In the genomic region with DNA sequence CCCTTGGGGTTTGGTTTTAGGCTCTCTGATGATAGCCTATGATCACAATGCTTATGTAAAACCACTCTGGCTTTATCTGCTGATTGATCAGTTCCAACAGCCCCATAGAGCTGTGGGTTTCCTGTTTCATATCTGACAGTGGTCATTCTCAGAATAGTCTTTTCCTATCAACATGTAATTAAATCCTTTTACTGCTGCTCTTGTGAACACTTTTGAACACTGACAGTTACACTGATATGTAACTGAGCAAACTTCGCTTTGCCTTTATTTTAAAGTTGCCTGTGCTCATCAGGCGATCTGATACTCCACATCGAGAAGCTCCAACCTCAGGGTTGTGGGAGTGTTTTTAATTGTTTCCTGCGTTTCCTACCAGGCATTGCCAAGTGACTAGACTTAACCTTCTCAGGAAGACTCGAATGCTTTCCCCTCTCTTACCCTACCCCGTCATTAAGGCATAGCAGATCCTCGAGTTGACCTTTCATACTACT, we compare ENCODE assay signal across 19 cellular contexts. TPM values are rescaled to one million over a fixed set of nuclear protein-coding genes. Genes with fewer than 3 reads are reported as not detected.
DNase-seq lines count a peak whose midpoint lies in the region; ATAC-seq and TF ChIP-seq lines count a peak whose summit lies in the region.
"Had no signal": no experiment of that assay in that cellular context is flagged by ENCODE, and none has a peak within 500 bp of the region (broad histone marks: within the 10 kb centered on the region; RNA-seq: fewer than 3 reads in every experiment).

No MANE protein-coding gene starts in this region.

- H3K36me3 ChIP-seq in CD8-positive, alpha-beta T cell (ENCODE audit: insufficient read depth, low read length), result no peaks in the 10 kb centered on the region
- no peaks in the 10 kb centered on the region for H3K36me3 ChIP-seq in KOPT-K1 (ENCODE audit: insufficient read depth, low read length)
- H3K36me3 ChIP-seq in mucosa of descending colon (ENCODE audit: low read depth), result no peaks in the 10 kb centered on the region
- H3K36me3 ChIP-seq in ascending aorta, result no peaks in the 10 kb centered on the region
- H3K36me3 ChIP-seq: transverse colon had no signal

- peaks cover 21% of the 10 kb centered on the region for H3K36me3 Mint-ChIP-seq in CD8-positive, alpha-beta T cell
- H3K36me3 Mint-ChIP-seq in activated CD8-positive, alpha-beta T cell treated with anti-CD3 and anti-CD28 coated beads for 36 hours (ENCODE audit: low read depth), result peaks cover 11% of the 10 kb centered on the region

- H3K4me3 Mint-ChIP-seq in CD8-positive, alpha-beta T cell, result peak overlapping the region; percentile 12
- H3K4me3 Mint-ChIP-seq in activated CD8-positive, alpha-beta T cell treated with anti-CD3 and anti-CD28 coated beads for 36 hours, result no peak overlapping the region
- H3K4me3 Mint-ChIP-seq: CD14-positive monocyte had no signal

- peaks cover 7% of the 10 kb centered on the region for H3K9me3 Mint-ChIP-seq in CD8-positive, alpha-beta T cell
- H3K9me3 Mint-ChIP-seq in activated CD8-positive, alpha-beta T cell treated with anti-CD3 and anti-CD28 coated beads for 36 hours, result peaks cover 2% of the 10 kb centered on the region

- POLR2A ChIA-PET in CD8-positive, alpha-beta T cell (lab: Charles Lee), result no interaction called here
- POLR2A ChIA-PET in activated CD8-positive, alpha-beta T cell treated with anti-CD3 and anti-CD28 coated beads for 36 hours (lab: Charles Lee), result no interaction called here

- H3K27ac Mint-ChIP-seq in CD8-positive, alpha-beta T cell, result peak overlapping the region; percentile 66
- peak overlapping the region; percentile 57 for H3K27ac Mint-ChIP-seq in activated CD8-positive, alpha-beta T cell treated with anti-CD3 and anti-CD28 coated beads for 36 hours

- CTCF ChIA-PET in CD8-positive, alpha-beta T cell (lab: Charles Lee), result no interaction called here
- CTCF ChIA-PET in activated CD8-positive, alpha-beta T cell treated with anti-CD3 and anti-CD28 coated beads for 36 hours (lab: Charles Lee), result no interaction called here

- H3K9me3 ChIP-seq in CD8-positive, alpha-beta T cell (ENCODE audit: low read length), result no peaks in the 10 kb centered on the region
- H3K9me3 ChIP-seq in KOPT-K1 (ENCODE audit: insufficient read depth, low read length, poor library complexity, severe bottlenecking) (no peaks in the 10 kb centered on the region), mucosa of descending colon (no peaks in the 10 kb centered on the region), ascending aorta (no peaks in the 10 kb centered on the region)
- H3K9me3 ChIP-seq: transverse colon had no signal

- H3K4me1 Mint-ChIP-seq in CD8-positive, alpha-beta T cell (ENCODE audit: low read depth), result peaks cover 12% of the 10 kb centered on the region
- peaks cover 13% of the 10 kb centered on the region for H3K4me1 Mint-ChIP-seq in activated CD8-positive, alpha-beta T cell treated with anti-CD3 and anti-CD28 coated beads for 36 hours (ENCODE audit: low read depth)

- intact Hi-C loops in CD8-positive, alpha-beta T cell (cut with DNase I, micrococcal nuclease), result loop anchor here in 1 of 2 experiments (10.0 kb wide), 1 partner anchor 134 kb away; no protein-coding TSS in a partner anchor
- intact Hi-C loops in activated CD8-positive, alpha-beta T cell treated with anti-CD3 and anti-CD28 coated beads for 36 hours (cut with micrococcal nuclease), result no loop called here
- intact Hi-C loops in mucosa of descending colon (cut with DNase I, micrococcal nuclease) (no loop called here), ascending aorta (cut with DNase I) (no loop called here)

- no peak for DNase-seq in CD8-positive, alpha-beta T cell
- DNase-seq in activated CD8-positive, alpha-beta T cell treated with anti-CD3 and anti-CD28 coated beads for 36 hours, result peak; percentile 16
- DNase-seq in mucosa of descending colon (no peak), ascending aorta (ENCODE audit: low spot score in 2 of 2) (no peak), coronary artery (ENCODE audit: low spot score) (no peak)
- DNase-seq: activated CD4-positive, alpha-beta T cell treated with anti-CD3 and anti-CD28 coated beads for 4 hours; activated naive CD4-positive, alpha-beta T cell treated with Interleukin-2 at 50 U/mL for 16 hours; head of caudate nucleus; left colon; NCI-H2029; NCI-H69; transverse colon had no signal

- H3K27ac ChIP-seq in CD8-positive, alpha-beta T cell (ENCODE audit: low read depth, low read length), result no peak overlapping the region
- peak overlapping the region; percentile 23 for H3K27ac ChIP-seq in KOPT-K1 (ENCODE audit: low read depth, low read length, poor library complexity, severe bottlenecking)
- no peak overlapping the region for H3K27ac ChIP-seq in ascending aorta
- no peak overlapping the region for H3K27ac ChIP-seq in coronary artery
- H3K27ac ChIP-seq: HL-60, transverse colon had no signal

- H3K4me1 ChIP-seq in CD8-positive, alpha-beta T cell (ENCODE audit: insufficient read depth, low read length), result peaks cover 9% of the 10 kb centered on the region
- H3K4me1 ChIP-seq in mucosa of descending colon (ENCODE audit: low read depth) (no peaks in the 10 kb centered on the region), ascending aorta (no peaks in the 10 kb centered on the region)
- H3K4me1 ChIP-seq: transverse colon had no signal

- H3K4me3 ChIP-seq in CD8-positive, alpha-beta T cell (ENCODE audit: low read depth, low read length), result no peak overlapping the region
- H3K4me3 ChIP-seq in mucosa of descending colon (no peak overlapping the region), ascending aorta (no peak overlapping the region), coronary artery (no peak overlapping the region)
- H3K4me3 ChIP-seq: GM12878, transverse colon had no signal

- no peak for ATAC-seq in CD8-positive, alpha-beta T cell
- ATAC-seq in activated CD8-positive, alpha-beta T cell treated with anti-CD3 and anti-CD28 coated beads for 36 hours, result peak; percentile 86
- ATAC-seq in mucosa of descending colon (peak; percentile 33), HG03460 (IDR thresholded peaks at IDR 0.05; ENCODE audit: unreplicated experiment) (no peak)
- ATAC-seq: GM12878, left colon, Panc1 had no signal

- H3K27me3 ChIP-seq in CD8-positive, alpha-beta T cell (ENCODE audit: insufficient read depth, low read length), result no peaks in the 10 kb centered on the region
- no peaks in the 10 kb centered on the region for H3K27me3 ChIP-seq in ascending aorta
- H3K27me3 ChIP-seq: transverse colon had no signal

- no peaks in the 10 kb centered on the region for H3K27me3 Mint-ChIP-seq in CD8-positive, alpha-beta T cell (ENCODE audit: low read depth)
- H3K27me3 Mint-ChIP-seq in activated CD8-positive, alpha-beta T cell treated with anti-CD3 and anti-CD28 coated beads for 36 hours, result no peaks in the 10 kb centered on the region

- TF ChIP-seq CTCF in CD8-positive, alpha-beta T cell (IDR thresholded peaks at IDR 0.05), result no peak
- TF ChIP-seq CTCF in activated CD8-positive, alpha-beta T cell treated with anti-CD3 and anti-CD28 coated beads for 36 hours (IDR thresholded peaks at IDR 0.05), result no peak
- TF ChIP-seq CTCF in mucosa of descending colon (IDR thresholded peaks at IDR 0.05) (no peak), ascending aorta (IDR thresholded peaks at IDR 0.05) (no peak), coronary artery (IDR thresholded peaks at IDR 0.05) (no peak)

RNA-seq across cellular contexts. Expression of a gene that starts 17.3 kb away (rescaled TPM):
- 1 to 10 TPM in 1 of 2 experiments, under 1 TPM in 1; 0.39 to 2.4 TPM for total RNA-seq in CD8-positive, alpha-beta T cell
- under 1 TPM in 1 of 2 experiments, not detected in 1; 0.22 TPM for total RNA-seq in activated CD8-positive, alpha-beta T cell treated with anti-CD3 and anti-CD28 coated beads for 36 hours
- total RNA-seq in mucosa of descending colon (1 to 10 TPM; 1.1 to 5.5 (median 2.0) TPM), ascending aorta (not detected)
- total RNA-seq: LHCN-M2 had no signal

Comparison
In these comparisons a context has a peak if more than half of its experiments do, and no peak if none do; other contexts are left out.
1. ATAC-seq: peak in activated CD8-positive, alpha-beta T cell treated with anti-CD3 and anti-CD28 coated beads for 36 hours (single experiment) and mucosa of descending colon (single experiment); none in CD8-positive, alpha-beta T cell (single experiment) and HG03460 (single experiment).